Comparison of ENCODE assay signal across 20 cellular contexts in genomic region chr10:48187713-48188541, GRCh38.
A peak's percentile ranks its signal among the peaks of the same experiment; 100 is the strongest.
DNase-seq lines count a peak whose midpoint lies in the region; ATAC-seq and TF ChIP-seq lines count a peak whose summit lies in the region.
"Had no signal": no experiment of that assay in that cellular context is flagged by ENCODE, and none has a peak within 500 bp of the region (broad histone marks: within the 10 kb centered on the region; RNA-seq: fewer than 3 reads in every experiment).

No MANE protein-coding gene starts in this region.

- POLR2A ChIA-PET in Panc1 (lab: Charles Lee) = no interaction called here

- H3K36me3 Mint-ChIP-seq in activated naive CD8-positive, alpha-beta T cell treated with anti-CD3 and anti-CD28 coated beads, Interleukin-2, amount 50 U/mL, for 24 hours (ENCODE audit: low read depth) = no peaks in the 10 kb centered on the region
- H3K36me3 Mint-ChIP-seq in mesothelial cell of epicardium = no peaks in the 10 kb centered on the region
- H3K36me3 Mint-ChIP-seq: activated naive CD8-positive, alpha-beta T cell had no signal

- CTCF ChIA-PET in Panc1 (lab: Charles Lee) = no interaction called here

- in situ Hi-C loops in Panc1 (cut with HindIII; ENCODE audit: low pct_unique_long_range_greater_than_20kb, low sequenced_read_pairs) = no loop called here

- no peak for TF ChIP-seq CTCF in Panc1 (IDR thresholded peaks at IDR 0.05)
- no peak for TF ChIP-seq CTCF in kidney epithelial cell (IDR thresholded peaks at IDR 0.05; ENCODE audit: insufficient read depth, low read length, poor library complexity, severe bottlenecking)
- TF ChIP-seq CTCF in omental fat pad (IDR thresholded peaks at IDR 0.05) = no peak
- no peak for TF ChIP-seq CTCF in mesothelial cell of epicardium (IDR thresholded peaks at IDR 0.05; ENCODE audit: unreplicated experiment)

- H3K4me1 ChIP-seq in Panc1 (ENCODE audit: control insufficient read depth, insufficient read depth, low read length) = no peaks in the 10 kb centered on the region
- H3K4me1 ChIP-seq: stomach, upper lobe of left lung had no signal

- peak; percentile 28; the same call in 1 of the 2 replicates for ATAC-seq in Panc1
- ATAC-seq in omental fat pad (ENCODE audit: low FRiP score) = peak; percentile 25
- no peak for ATAC-seq in activated naive CD8-positive, alpha-beta T cell treated with anti-CD3 and anti-CD28 coated beads, Interleukin-2, amount 50 U/mL, for 24 hours
- ATAC-seq: activated CD8-positive, alpha-beta T cell treated with anti-CD3 and anti-CD28 coated beads, Interleukin-2, amount 10 ng/mL, durations not matched to agents 7 days and 5 days; mucosa of descending colon had no signal

- H3K9me3 ChIP-seq in Panc1 (ENCODE audit: control insufficient read depth, insufficient read depth, low read depth, low read length) = no peaks in the 10 kb centered on the region
- H3K9me3 ChIP-seq: mucosa of descending colon, stomach, upper lobe of left lung had no signal

- H3K4me3 ChIP-seq in Panc1 (ENCODE audit: low read depth in 2 of 2, low read length in 2 of 2) (no peak overlapping the region), kidney epithelial cell (ENCODE audit: low read depth, low read length) (no peak overlapping the region)
- H3K4me3 ChIP-seq: mucosa of descending colon, stomach, upper lobe of left lung had no signal

- H3K27ac Mint-ChIP-seq in activated naive CD8-positive, alpha-beta T cell treated with anti-CD3 and anti-CD28 coated beads, Interleukin-2, amount 50 U/mL, for 24 hours = no peak overlapping the region
- no peak overlapping the region for H3K27ac Mint-ChIP-seq in mesothelial cell of epicardium
- H3K27ac Mint-ChIP-seq: activated B cell treated with CpG ODN at 0.5 μM for 24 hours; activated CD8-positive, alpha-beta T cell treated with anti-CD3 and anti-CD28 coated beads, Interleukin-2, amount 10 ng/mL, durations not matched to agents 7 days and 5 days; activated naive CD8-positive, alpha-beta T cell had no signal

- H3K4me1 Mint-ChIP-seq in activated naive CD8-positive, alpha-beta T cell treated with anti-CD3 and anti-CD28 coated beads, Interleukin-2, amount 50 U/mL, for 24 hours = no peaks in the 10 kb centered on the region
- H3K4me1 Mint-ChIP-seq in mesothelial cell of epicardium = no peaks in the 10 kb centered on the region
- H3K4me1 Mint-ChIP-seq: activated B cell treated with CpG ODN at 0.5 μM for 24 hours had no signal

- peaks cover 8% of the 10 kb centered on the region for H3K27me3 ChIP-seq in Panc1 (ENCODE audit: control insufficient read depth, insufficient read depth, low read length)
- peaks cover 13% of the 10 kb centered on the region for H3K27me3 ChIP-seq in kidney epithelial cell (ENCODE audit: control insufficient read depth, insufficient read depth, low read length)
- H3K27me3 ChIP-seq: stomach, upper lobe of left lung had no signal

- no peak overlapping the region for H3K27ac ChIP-seq in Panc1 (ENCODE audit: low read length)
- H3K27ac ChIP-seq: 22Rv1, brain microvascular endothelial cell, stomach, upper lobe of left lung had no signal

- BruUV-seq in Panc1 (replicated peaks; lab: Mats Ljungman, UMichigan) = no TSS peak

- no peaks in the 10 kb centered on the region for H3K27me3 Mint-ChIP-seq in activated naive CD8-positive, alpha-beta T cell treated with anti-CD3 and anti-CD28 coated beads, Interleukin-2, amount 50 U/mL, for 24 hours
- H3K27me3 Mint-ChIP-seq in mesothelial cell of epicardium (ENCODE audit: low read depth) = peaks cover 30% of the 10 kb centered on the region
- H3K27me3 Mint-ChIP-seq: activated B cell treated with CpG ODN at 0.5 μM for 24 hours; activated naive CD8-positive, alpha-beta T cell had no signal

- intact Hi-C loops in Panc1 (cut with micrococcal nuclease; ENCODE audit: unreplicated experiment) = no loop called here

- H3K36me3 ChIP-seq in Panc1 (ENCODE audit: control insufficient read depth, insufficient read depth, low read length) = no peaks in the 10 kb centered on the region
- H3K36me3 ChIP-seq in kidney epithelial cell (ENCODE audit: control insufficient read depth, insufficient read depth, low read length) = no peaks in the 10 kb centered on the region
- H3K36me3 ChIP-seq: brain microvascular endothelial cell, stomach, upper lobe of left lung had no signal

- H3K4me3 Mint-ChIP-seq in activated naive CD8-positive, alpha-beta T cell treated with anti-CD3 and anti-CD28 coated beads, Interleukin-2, amount 50 U/mL, for 24 hours = no peak overlapping the region
- no peak overlapping the region for H3K4me3 Mint-ChIP-seq in mesothelial cell of epicardium
- H3K4me3 Mint-ChIP-seq: activated B cell treated with CpG ODN at 0.5 μM for 24 hours; activated CD8-positive, alpha-beta T cell treated with anti-CD3 and anti-CD28 coated beads, Interleukin-2, amount 10 ng/mL, durations not matched to agents 7 days and 5 days; activated naive CD8-positive, alpha-beta T cell had no signal

- peak; percentile 3 for DNase-seq in DMS 273 (lab: John Stamatoyannopoulos, UW; ENCODE audit: unreplicated experiment)
- no peak for DNase-seq in DMS 273 treated with DMSO at 0.1 percent for 48 hours (lab: John Stamatoyannopoulos, UW)
- DNase-seq in Panc1 (ENCODE audit: low read depth, low spot score) = no peak
- peak; percentile 12 for DNase-seq in kidney epithelial cell (ENCODE audit: low read depth)
- DNase-seq in omental fat pad (ENCODE audit: low spot score) = no peak
- DNase-seq in activated naive CD8-positive, alpha-beta T cell treated with anti-CD3 and anti-CD28 coated beads, Interleukin-2, amount 50 U/mL, for 24 hours = no peak
- DNase-seq in mesothelial cell of epicardium (ENCODE audit: low spot score in 2 of 2, unreplicated experiment in 2 of 2) = no peak
- DNase-seq in activated CD4-positive, alpha-beta T cell treated with anti-CD3 and anti-CD28 coated beads, Interleukin-2, amount 50 U/mL, for 48 hours = no peak
- DNase-seq: activated B cell treated with CpG ODN at 0.5 μM for 24 hours; activated CD8-positive, alpha-beta T cell treated with anti-CD3 and anti-CD28 coated beads, Interleukin-2, amount 10 ng/mL, durations not matched to agents 7 days and 5 days; brain microvascular endothelial cell; kidney; mucosa of descending colon; NCI-H187 treated with DMSO at 0.1 percent for 48 hours; RPMI8226; stomach; T-helper 9 cell; upper lobe of left lung had no signal

- H3K9me3 Mint-ChIP-seq in activated naive CD8-positive, alpha-beta T cell treated with anti-CD3 and anti-CD28 coated beads, Interleukin-2, amount 50 U/mL, for 24 hours = no peaks in the 10 kb centered on the region
- no peaks in the 10 kb centered on the region for H3K9me3 Mint-ChIP-seq in mesothelial cell of epicardium
- H3K9me3 Mint-ChIP-seq: activated B cell treated with CpG ODN at 0.5 μM for 24 hours had no signal

Comparison
In these comparisons a context has a peak if more than half of its experiments do, and no peak if none do; other contexts are left out.
1. DNase-seq: peak in DMS 273 (single experiment) and kidney epithelial cell (single experiment); none in DMS 273 treated with DMSO at 0.1 percent for 48 hours (single experiment), Panc1 (single experiment), omental fat pad (single experiment), activated naive CD8-positive, alpha-beta T cell treated with anti-CD3 and anti-CD28 coated beads, Interleukin-2, amount 50 U/mL, for 24 hours (single experiment), mesothelial cell of epicardium (0 of 2) and activated CD4-positive, alpha-beta T cell treated with anti-CD3 and anti-CD28 coated beads, Interleukin-2, amount 50 U/mL, for 48 hours (0 of 2).